Comparison of ENCODE assay signal across 8 cellular contexts in the genomic region with DNA sequence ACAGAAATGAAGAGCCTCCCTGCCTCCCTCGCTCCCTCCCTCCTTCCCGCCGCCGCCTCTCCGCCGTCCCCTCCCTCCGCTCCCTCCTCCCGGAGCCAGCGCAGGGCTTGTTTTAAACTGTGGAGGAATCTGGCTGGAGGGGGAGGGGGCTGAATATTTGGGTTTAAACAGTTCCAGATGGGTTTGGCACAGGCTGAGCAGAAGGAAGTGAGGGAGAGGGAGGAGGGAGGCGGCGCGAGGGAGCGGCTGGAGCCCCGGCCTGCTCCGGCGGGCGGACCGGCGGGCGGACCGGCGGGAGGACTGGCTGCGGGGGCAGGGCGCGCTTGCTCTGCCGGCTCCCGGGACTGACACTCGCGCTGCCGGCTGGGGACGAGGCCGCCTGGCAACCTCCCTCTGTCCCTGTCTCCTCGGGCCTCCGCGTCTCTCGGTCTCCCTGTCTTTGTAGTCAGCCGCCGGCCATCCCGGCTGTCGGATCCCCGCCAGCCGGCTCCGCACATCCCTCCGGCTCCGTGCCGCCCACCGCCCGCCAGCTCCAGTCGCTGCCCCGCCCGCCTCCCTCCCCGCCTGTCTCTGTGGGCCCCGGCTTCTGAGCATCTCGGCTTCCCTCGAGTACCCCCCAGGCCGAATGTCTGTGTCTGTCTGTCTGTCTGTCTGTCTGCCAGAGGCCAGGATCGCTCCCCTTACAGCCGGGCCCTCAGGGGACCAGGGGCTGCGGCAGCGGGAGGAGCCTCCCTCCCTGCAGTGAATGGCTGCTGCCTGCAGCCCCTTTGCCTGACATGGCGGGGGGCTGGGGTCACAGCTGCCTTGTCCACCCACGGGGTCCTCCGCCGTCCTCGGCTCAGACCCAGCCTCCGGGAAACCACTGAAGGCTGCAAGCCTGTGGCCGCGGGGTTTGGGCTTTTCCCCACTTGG. TPM values are rescaled to one million over a fixed set of nuclear protein-coding genes. Genes with fewer than 3 reads are reported as not detected.
DNase-seq lines count a peak whose midpoint lies in the region; ATAC-seq and TF ChIP-seq lines count a peak whose summit lies in the region.

No MANE protein-coding gene starts in this region.

- H3K36me3 Mint-ChIP-seq in GM23338 (ENCODE audit: low read depth): no peaks in the 10 kb centered on the region

- H3K4me1 Mint-ChIP-seq in GM23338: peaks cover 58% of the 10 kb centered on the region

- H3K9me3 ChIP-seq in SK-N-MC (ENCODE audit: low read depth, low read length): no peaks in the 10 kb centered on the region

- H4K20me1 ChIP-seq in GM23338 (replicated peaks; ENCODE audit: insufficient read depth): peaks cover 9% of the 10 kb centered on the region

- DNase-seq in GM23338 (ENCODE audit: low spot score) (peak; percentile 85), SK-N-MC (ENCODE audit: low read depth, low spot score) (peak; percentile 92), dermis blood vessel endothelial cell (peak; percentile 19), left lobe of liver (ENCODE audit: low spot score) (no peak)
- peak; percentile 52 for DNase-seq in stimulated activated CD4-positive, alpha-beta T cell treated with anti-CD3 and anti-CD28 coated beads, Interleukin-15, amount 100 ng/mL, for 24 hours
- no peak for DNase-seq in activated effector memory CD4-positive, alpha-beta T cell treated with Interleukin-2 at 50 U/mL for 16 hours

- peak overlapping the region; percentile 88 for H2AFZ ChIP-seq in GM23338

- no peaks in the 10 kb centered on the region; the same call in 2 of the 3 replicates for H3K9me3 Mint-ChIP-seq in GM23338

- H3K9me2 ChIP-seq in GM23338 (ENCODE audit: insufficient read depth): no peaks in the 10 kb centered on the region

- peak overlapping the region; percentile 83 for H3K4me3 ChIP-seq in GM23338
- peak overlapping the region; percentile 80 for H3K4me3 ChIP-seq in SK-N-MC

- H3K36me3 ChIP-seq in GM23338 (ENCODE audit: insufficient read depth) (no peaks in the 10 kb centered on the region), SK-N-MC (ENCODE audit: insufficient read depth, low read length) (peaks cover 81% of the 10 kb centered on the region)

- H3K27me3 Mint-ChIP-seq in GM23338 (ENCODE audit: insufficient read depth, low read depth, poor library complexity): peaks cover 86% of the 10 kb centered on the region

- peak overlapping the region; percentile 91 for H3K4me2 ChIP-seq in GM23338

- TF ChIP-seq CTCF in 22Rv1 (IDR thresholded peaks at IDR 0.05) (no peak), GM23338 (conservative IDR thresholded peaks at IDR 0.05; ENCODE audit: low read depth in 2 of 2) (no peak)

- peaks cover 97% of the 10 kb centered on the region for H3K27me3 ChIP-seq in GM23338 (ENCODE audit: insufficient read depth)

- H3K27ac Mint-ChIP-seq in GM23338: no peak overlapping the region

- H3K9ac ChIP-seq in SK-N-MC (ENCODE audit: insufficient read length): peak overlapping the region; percentile 78

- H3K4me1 ChIP-seq in GM23338 (ENCODE audit: insufficient read depth): peaks cover 50% of the 10 kb centered on the region

- H3K27ac ChIP-seq in 22Rv1 (peak overlapping the region; percentile 98), GM23338 (ENCODE audit: low read depth) (no peak overlapping the region), SK-N-MC (peak overlapping the region; percentile 85)

- ATAC-seq in GM23338: peak; percentile 15
- ATAC-seq in left lobe of liver: peak; percentile 77
- ATAC-seq in GM19395 (IDR thresholded peaks at IDR 0.05; ENCODE audit: unreplicated experiment): no peak

- H3K79me2 ChIP-seq in GM23338 (replicated peaks; ENCODE audit: insufficient read depth): no peaks in the 10 kb centered on the region

- H3F3A ChIP-seq in GM23338 (replicated peaks; ENCODE audit: low read depth): no peaks in the 10 kb centered on the region

- H3K4me3 Mint-ChIP-seq in GM23338: peak overlapping the region; percentile 79

TF ChIP-seq in GM23338, 12 proteins besides CTCF, POLR2A, EP300 and RAD21:
- TF ChIP-seq CREB1 (CRISPR knock-in tag; IDR thresholded peaks at IDR 0.05; ENCODE audit: low read depth) (no peak), ZNF331 (CRISPR knock-in tag; IDR thresholded peaks at IDR 0.05; ENCODE audit: low read depth) (no peak), EZH2 (IDR thresholded peaks at IDR 0.05; ENCODE audit: low read depth, unreplicated experiment) (peak; percentile 80)
- TF ChIP-seq, protein P1, sequence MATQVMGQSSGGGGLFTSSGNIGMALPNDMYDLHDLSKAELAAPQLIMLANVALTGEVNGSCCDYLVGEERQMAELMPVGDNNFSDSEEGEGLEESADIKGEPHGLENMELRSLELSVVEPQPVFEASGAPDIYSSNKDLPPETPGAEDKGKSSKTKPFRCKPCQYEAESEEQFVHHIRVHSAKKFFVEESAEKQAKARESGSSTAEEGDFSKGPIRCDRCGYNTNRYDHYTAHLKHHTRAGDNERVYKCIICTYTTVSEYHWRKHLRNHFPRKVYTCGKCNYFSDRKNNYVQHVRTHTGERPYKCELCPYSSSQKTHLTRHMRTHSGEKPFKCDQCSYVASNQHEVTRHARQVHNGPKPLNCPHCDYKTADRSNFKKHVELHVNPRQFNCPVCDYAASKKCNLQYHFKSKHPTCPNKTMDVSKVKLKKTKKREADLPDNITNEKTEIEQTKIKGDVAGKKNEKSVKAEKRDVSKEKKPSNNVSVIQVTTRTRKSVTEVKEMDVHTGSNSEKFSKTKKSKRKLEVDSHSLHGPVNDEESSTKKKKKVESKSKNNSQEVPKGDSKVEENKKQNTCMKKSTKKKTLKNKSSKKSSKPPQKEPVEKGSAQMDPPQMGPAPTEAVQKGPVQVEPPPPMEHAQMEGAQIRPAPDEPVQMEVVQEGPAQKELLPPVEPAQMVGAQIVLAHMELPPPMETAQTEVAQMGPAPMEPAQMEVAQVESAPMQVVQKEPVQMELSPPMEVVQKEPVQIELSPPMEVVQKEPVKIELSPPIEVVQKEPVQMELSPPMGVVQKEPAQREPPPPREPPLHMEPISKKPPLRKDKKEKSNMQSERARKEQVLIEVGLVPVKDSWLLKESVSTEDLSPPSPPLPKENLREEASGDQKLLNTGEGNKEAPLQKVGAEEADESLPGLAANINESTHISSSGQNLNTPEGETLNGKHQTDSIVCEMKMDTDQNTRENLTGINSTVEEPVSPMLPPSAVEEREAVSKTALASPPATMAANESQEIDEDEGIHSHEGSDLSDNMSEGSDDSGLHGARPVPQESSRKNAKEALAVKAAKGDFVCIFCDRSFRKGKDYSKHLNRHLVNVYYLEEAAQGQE (IDR thresholded peaks at IDR 0.05; ENCODE audit: unreplicated experiment): no peak

RNA-seq across cellular contexts. Expression of a gene that starts 7.6 kb away (rescaled TPM):
- total RNA-seq in GM23338 (2014; rRNA removed; shearing (Covaris generic)): 1.0 and 2.0 TPM in 2 replicates
- polyA plus RNA-seq in GM23338 (2016; fragmentation: Nextera tagmentation; extraction: Ambion mirVana): 0.54 and 0.57 TPM in 2 replicates
- under 0.01 and 0.23 TPM in 2 replicates for total RNA-seq in dermis blood vessel endothelial cell
- 0.65 TPM for total RNA-seq in left lobe of liver

Comparison
In these comparisons a context has a peak if more than half of its experiments do, and no peak if none do; other contexts are left out.
1. DNase-seq: peak in GM23338 (single experiment), SK-N-MC (single experiment), dermis blood vessel endothelial cell (single experiment) and stimulated activated CD4-positive, alpha-beta T cell treated with anti-CD3 and anti-CD28 coated beads, Interleukin-15, amount 100 ng/mL, for 24 hours (single experiment); none in left lobe of liver (single experiment) and activated effector memory CD4-positive, alpha-beta T cell treated with Interleukin-2 at 50 U/mL for 16 hours (single experiment).